In genomic region chr20:63129376-63129965, GRCh38 we compare ENCODE assay signal across 14 cellular contexts.
DNase-seq lines count a peak whose midpoint lies in the region; ATAC-seq and TF ChIP-seq lines count a peak whose summit lies in the region.
"Had no signal": no experiment of that assay in that cellular context is flagged by ENCODE, and none has a peak within 500 bp of the region (broad histone marks: within the 10 kb centered on the region; RNA-seq: fewer than 3 reads in every experiment).

No MANE protein-coding gene starts in this region.

- TF ChIP-seq POLR2A in sigmoid colon (IDR thresholded peaks at IDR 0.05): no peak
- no peak for TF ChIP-seq POLR2A in prostate gland (IDR thresholded peaks at IDR 0.05)

- no peaks in the 10 kb centered on the region for H3K36me3 ChIP-seq in BLaER1 treated with 17β-estradiol and CSF1 and Interleukin-3, amounts not matched to agents 10 nM and 100 nM
- H3K36me3 ChIP-seq in iPS-20b (ENCODE audit: insufficient read depth, low read depth, low read length) (no peaks in the 10 kb centered on the region), sigmoid colon (no peaks in the 10 kb centered on the region), prostate gland (no peaks in the 10 kb centered on the region)
- H3K36me3 ChIP-seq: HAP-1, SJCRH30 had no signal

- WGBS in sigmoid colon, 2 donors: 68 to 78% methylated on average over 9 of the region's 9 CpGs
- 80% methylated on average over 9 of the region's 9 CpGs for WGBS in prostate gland

- peak overlapping the region in 8 of 11 experiments; percentile 20 to 71 (median 54); a peak in 13 of 22 replicates for H3K4me2 ChIP-seq in BLaER1 treated with 17β-estradiol and CSF1 and Interleukin-3, amounts not matched to agents 10 nM and 100 nM

- no peak overlapping the region for H3K27ac ChIP-seq in BLaER1 treated with 17β-estradiol and CSF1 and Interleukin-3, amounts not matched to agents 10 nM and 100 nM
- H3K27ac ChIP-seq in iPS-20b (ENCODE audit: low read length) (no peak overlapping the region), sigmoid colon (no peak overlapping the region), prostate gland (no peak overlapping the region)
- H3K27ac ChIP-seq: SJCRH30 had no signal

- H3K9me3 ChIP-seq in BLaER1 treated with 17β-estradiol and CSF1 and Interleukin-3, amounts not matched to agents 10 nM and 100 nM (replicated peaks in 1 of 11): no peaks in the 10 kb centered on the region
- no peaks in the 10 kb centered on the region for H3K9me3 ChIP-seq in iPS-20b (ENCODE audit: insufficient read depth, low read depth, low read length)
- H3K9me3 ChIP-seq in sigmoid colon: no peaks in the 10 kb centered on the region
- no peaks in the 10 kb centered on the region for H3K9me3 ChIP-seq in prostate gland
- H3K9me3 ChIP-seq: HAP-1, SJCRH30 had no signal

- H3K4me3 ChIP-seq in BLaER1 treated with 17β-estradiol and CSF1 and Interleukin-3, amounts not matched to agents 10 nM and 100 nM: no peak overlapping the region
- H3K4me3 ChIP-seq in iPS-20b (ENCODE audit: low read length) (peak overlapping the region; percentile 37; the same call in 1 of the 2 replicates), sigmoid colon (no peak overlapping the region), prostate gland (no peak overlapping the region)
- H3K4me3 ChIP-seq: HAP-1, SJCRH30 had no signal

- no peak overlapping the region for H3K9ac ChIP-seq in BLaER1 treated with 17β-estradiol and CSF1 and Interleukin-3, amounts not matched to agents 10 nM and 100 nM
- no peak overlapping the region for H3K9ac ChIP-seq in iPS-20b (ENCODE audit: low read depth, low read length)

- no peak overlapping the region for H3K27ac Mint-ChIP-seq in activated T-helper 17 cell treated with anti-CD3 and anti-CD28 coated beads, Interleukin-2, amount 50 U/mL, for 72 hours
- H3K27ac Mint-ChIP-seq: B cell had no signal

- H3K36me3 Mint-ChIP-seq in activated T-helper 17 cell treated with anti-CD3 and anti-CD28 coated beads, Interleukin-2, amount 50 U/mL, for 72 hours (ENCODE audit: low read depth): no peaks in the 10 kb centered on the region

- H4K20me1 ChIP-seq in BLaER1 treated with 17β-estradiol and CSF1 and Interleukin-3, amounts not matched to agents 10 nM and 100 nM: peaks cover 0 to 12% (median 0%) of the 10 kb centered on the region in 11 experiments; a peak in 3 of 22 replicates

- no peak for TF ChIP-seq EP300 in sigmoid colon (IDR thresholded peaks at IDR 0.05)

- H3K4me1 Mint-ChIP-seq in activated T-helper 17 cell treated with anti-CD3 and anti-CD28 coated beads, Interleukin-2, amount 50 U/mL, for 72 hours: no peaks in the 10 kb centered on the region
- H3K4me1 Mint-ChIP-seq: B cell had no signal

- 0 out of 22 replicates have a peak, but pooled peaks cover 0 to 9% (median 0%) of the 10 kb centered on the region in 11 experiments for H3K27me3 ChIP-seq in BLaER1 treated with 17β-estradiol and CSF1 and Interleukin-3, amounts not matched to agents 10 nM and 100 nM
- H3K27me3 ChIP-seq in iPS-20b (ENCODE audit: insufficient read depth, low read length): peaks cover 25% of the 10 kb centered on the region; the same call in 1 of the 2 replicates
- peaks cover 6 to 68% (median 20%) of the 10 kb centered on the region in 3 donors for H3K27me3 ChIP-seq in sigmoid colon
- peaks cover 19% of the 10 kb centered on the region for H3K27me3 ChIP-seq in prostate gland (replicated peaks; ENCODE audit: insufficient read depth)

- DNase-seq in NCI-H460 (ENCODE audit: extremely low read depth, low read depth): peak; percentile 57
- DNase-seq in sigmoid colon: peak; percentile 43
- no peak for DNase-seq in prostate gland (ENCODE audit: low spot score)
- DNase-seq: Karpas-422, NCI-H1930, NCI-H2171, NCI-H510A treated with DMSO at 0.1 percent for 48 hours had no signal

- H3K27me3 Mint-ChIP-seq in activated T-helper 17 cell treated with anti-CD3 and anti-CD28 coated beads, Interleukin-2, amount 50 U/mL, for 72 hours: peaks cover 9% of the 10 kb centered on the region

- ATAC-seq in activated T-helper 17 cell treated with anti-CD3 and anti-CD28 coated beads, Interleukin-2, amount 50 U/mL, for 72 hours (replicated peaks): no peak
- no peak for ATAC-seq in GM18909 (IDR thresholded peaks at IDR 0.05; ENCODE audit: poor library complexity, unreplicated experiment)

- intact Hi-C loops in sigmoid colon (cut with DNase I) (no loop called here), prostate gland (cut with DNase I) (no loop called here)

- no peaks in the 10 kb centered on the region for H3K9me3 Mint-ChIP-seq in activated T-helper 17 cell treated with anti-CD3 and anti-CD28 coated beads, Interleukin-2, amount 50 U/mL, for 72 hours

- no peak for TF ChIP-seq CTCF in sigmoid colon (IDR thresholded peaks at IDR 0.05)
- no peak for TF ChIP-seq CTCF in prostate gland (IDR thresholded peaks at IDR 0.05)

- no peak overlapping the region for H3K4me3 Mint-ChIP-seq in activated T-helper 17 cell treated with anti-CD3 and anti-CD28 coated beads, Interleukin-2, amount 50 U/mL, for 72 hours
- H3K4me3 Mint-ChIP-seq: B cell had no signal

- peaks cover 0 to 78% (median 40%) of the 10 kb centered on the region in 10 experiments; a peak in 14 of 20 replicates for H3K4me1 ChIP-seq in BLaER1 treated with 17β-estradiol and CSF1 and Interleukin-3, amounts not matched to agents 10 nM and 100 nM
- H3K4me1 ChIP-seq in iPS-20b (ENCODE audit: insufficient read depth, low read length) (0 out of 2 replicates have a peak, but pooled peaks cover 3% of the 10 kb centered on the region), sigmoid colon (no peaks in the 10 kb centered on the region), prostate gland (replicated peaks) (no peaks in the 10 kb centered on the region)
- H3K4me1 ChIP-seq: HAP-1, SJCRH30 had no signal
